ENCODE assay signal across 1 cellular context in genomic region chr10:72704117-72704516, GRCh38.
TF ChIP-seq lines count a peak whose summit lies in the region.

No MANE protein-coding gene starts in this region.

TF ChIP-seq in WTC11, 78 proteins besides CTCF, POLR2A, EP300 and RAD21 (continued from another document):
- no peak for TF ChIP-seq NFATC4 (CRISPR knock-in tag; IDR thresholded peaks at IDR 0.05)
- no peak for TF ChIP-seq MYBL2 (CRISPR knock-in tag; IDR thresholded peaks at IDR 0.05)
- no peak for TF ChIP-seq CREM (CRISPR knock-in tag; IDR thresholded peaks at IDR 0.05)
- TF ChIP-seq HMGXB4 (CRISPR knock-in tag; IDR thresholded peaks at IDR 0.05): no peak
- TF ChIP-seq SP1 (CRISPR knock-in tag; conservative IDR thresholded peaks at IDR 0.05): no peak
- no peak for TF ChIP-seq ZNF423 (CRISPR knock-in tag; IDR thresholded peaks at IDR 0.05)
- no peak for TF ChIP-seq ZNF416 (CRISPR knock-in tag; IDR thresholded peaks at IDR 0.05)
